2 cellular contexts compared by ENCODE assay signal in genomic region chr9:135330685-135331590, GRCh38.
TF ChIP-seq lines count a peak whose summit lies in the region.

No MANE protein-coding gene starts in this region.

TF ChIP-seq in SK-N-SH, 30 proteins besides CTCF, POLR2A, EP300 and RAD21 (continued from another document):
- TF ChIP-seq TCF12 (IDR thresholded peaks at IDR 0.05) = no peak
- no peak for TF ChIP-seq TAF1 (IDR thresholded peaks at IDR 0.05; ENCODE audit: borderline replicate concordance, low read depth, low read length)
- TF ChIP-seq, protein P1, sequence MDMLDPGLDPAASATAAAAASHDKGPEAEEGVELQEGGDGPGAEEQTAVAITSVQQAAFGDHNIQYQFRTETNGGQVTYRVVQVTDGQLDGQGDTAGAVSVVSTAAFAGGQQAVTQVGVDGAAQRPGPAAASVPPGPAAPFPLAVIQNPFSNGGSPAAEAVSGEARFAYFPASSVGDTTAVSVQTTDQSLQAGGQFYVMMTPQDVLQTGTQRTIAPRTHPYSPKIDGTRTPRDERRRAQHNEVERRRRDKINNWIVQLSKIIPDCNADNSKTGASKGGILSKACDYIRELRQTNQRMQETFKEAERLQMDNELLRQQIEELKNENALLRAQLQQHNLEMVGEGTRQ (IDR thresholded peaks at IDR 0.05; ENCODE audit: borderline replicate concordance, low read depth, low read length) = no peak
- TF ChIP-seq NRF1 (IDR thresholded peaks at IDR 0.05; ENCODE audit: low read depth, low read length) = no peak
- TF ChIP-seq RCOR1 (IDR thresholded peaks at IDR 0.05; ENCODE audit: low read length) = no peak
- no peak for TF ChIP-seq RFX5 (IDR thresholded peaks at IDR 0.05; ENCODE audit: low read length)
- no peak for TF ChIP-seq REST (IDR thresholded peaks at IDR 0.05; ENCODE audit: low read depth, low read length)
- TF ChIP-seq SMC3 (IDR thresholded peaks at IDR 0.05; ENCODE audit: low read depth, low read length) = no peak
- TF ChIP-seq, protein P2, sequence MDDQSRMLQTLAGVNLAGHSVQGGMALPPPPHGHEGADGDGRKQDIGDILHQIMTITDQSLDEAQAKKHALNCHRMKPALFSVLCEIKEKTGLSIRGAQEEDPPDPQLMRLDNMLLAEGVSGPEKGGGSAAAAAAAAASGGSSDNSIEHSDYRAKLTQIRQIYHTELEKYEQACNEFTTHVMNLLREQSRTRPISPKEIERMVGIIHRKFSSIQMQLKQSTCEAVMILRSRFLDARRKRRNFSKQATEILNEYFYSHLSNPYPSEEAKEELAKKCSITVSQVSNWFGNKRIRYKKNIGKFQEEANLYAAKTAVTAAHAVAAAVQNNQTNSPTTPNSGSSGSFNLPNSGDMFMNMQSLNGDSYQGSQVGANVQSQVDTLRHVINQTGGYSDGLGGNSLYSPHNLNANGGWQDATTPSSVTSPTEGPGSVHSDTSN (IDR thresholded peaks at IDR 0.05) = no peak
TF ChIP-seq in SK-N-SH: peak in this region for 0.

TF ChIP-seq in SK-N-SH treated with all-trans-retinoic acid at 6 μM for 48 hours, 23 proteins besides CTCF, POLR2A, EP300 and RAD21 (continued from another document):
- TF ChIP-seq, protein P3, sequence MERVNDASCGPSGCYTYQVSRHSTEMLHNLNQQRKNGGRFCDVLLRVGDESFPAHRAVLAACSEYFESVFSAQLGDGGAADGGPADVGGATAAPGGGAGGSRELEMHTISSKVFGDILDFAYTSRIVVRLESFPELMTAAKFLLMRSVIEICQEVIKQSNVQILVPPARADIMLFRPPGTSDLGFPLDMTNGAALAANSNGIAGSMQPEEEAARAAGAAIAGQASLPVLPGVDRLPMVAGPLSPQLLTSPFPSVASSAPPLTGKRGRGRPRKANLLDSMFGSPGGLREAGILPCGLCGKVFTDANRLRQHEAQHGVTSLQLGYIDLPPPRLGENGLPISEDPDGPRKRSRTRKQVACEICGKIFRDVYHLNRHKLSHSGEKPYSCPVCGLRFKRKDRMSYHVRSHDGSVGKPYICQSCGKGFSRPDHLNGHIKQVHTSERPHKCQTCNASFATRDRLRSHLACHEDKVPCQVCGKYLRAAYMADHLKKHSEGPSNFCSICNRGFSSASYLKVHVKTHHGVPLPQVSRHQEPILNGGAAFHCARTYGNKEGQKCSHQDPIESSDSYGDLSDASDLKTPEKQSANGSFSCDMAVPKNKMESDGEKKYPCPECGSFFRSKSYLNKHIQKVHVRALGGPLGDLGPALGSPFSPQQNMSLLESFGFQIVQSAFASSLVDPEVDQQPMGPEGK (CRISPR knock-in tag; IDR thresholded peaks at IDR 0.05; ENCODE audit: borderline replicate concordance) = no peak
- no peak for TF ChIP-seq CSDC2 (CRISPR knock-in tag; IDR thresholded peaks at IDR 0.05)
